Comparison of ENCODE assay signal across 8 cellular contexts in the genomic region with DNA sequence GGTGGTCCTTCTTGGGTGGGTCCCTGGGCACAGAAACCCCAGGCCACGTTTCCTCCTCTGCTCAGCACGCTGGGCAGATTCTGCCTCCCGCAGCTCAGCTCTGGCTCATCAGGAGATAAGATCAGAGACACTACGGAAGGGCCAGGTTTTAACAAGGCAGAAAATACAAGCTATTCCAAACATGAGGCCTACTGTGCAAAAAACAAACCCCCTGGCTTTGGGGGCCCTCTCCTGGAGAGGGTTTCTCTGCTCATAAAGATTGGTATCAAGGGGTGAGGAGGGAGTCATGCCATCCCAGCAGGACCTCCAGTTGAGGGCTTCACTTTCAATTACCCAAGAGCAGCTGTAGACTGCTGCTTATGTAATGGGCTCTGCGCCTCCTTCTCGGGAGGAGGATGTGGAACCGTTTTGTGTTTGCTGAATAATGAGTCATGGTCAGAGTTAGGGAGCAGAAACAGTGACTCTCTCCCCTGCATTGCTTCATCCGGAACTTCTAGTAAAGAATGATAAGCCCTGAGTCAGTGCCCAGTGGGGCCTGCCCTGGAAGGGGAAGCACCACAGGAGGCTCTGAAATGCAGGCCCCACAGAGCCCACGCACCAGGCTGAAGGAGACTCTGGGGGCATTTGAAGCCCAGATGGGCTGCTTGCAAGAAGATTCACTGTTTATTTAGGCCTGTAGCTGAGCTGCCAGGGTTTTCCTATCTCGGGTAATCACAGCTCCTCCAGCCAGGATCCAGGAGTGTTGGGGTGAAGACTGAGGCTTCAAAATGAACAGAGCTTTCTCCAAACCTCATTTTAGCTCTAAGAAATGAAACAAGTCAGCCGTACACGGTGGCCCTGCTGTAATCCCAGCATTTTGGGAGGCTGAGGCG.
A peak's percentile ranks its signal among the peaks of the same experiment; 100 is the strongest.
DNase-seq lines count a peak whose midpoint lies in the region; ATAC-seq and TF ChIP-seq lines count a peak whose summit lies in the region.

No MANE protein-coding gene starts in this region.

- no peak for TF ChIP-seq POLR2A in lower leg skin (IDR thresholded peaks at IDR 0.05)

- 25 to 27% methylated on average over 13 of the region's 13 CpGs for WGBS in lower leg skin, 2 donors

- ATAC-seq in GM19395 (IDR thresholded peaks at IDR 0.05; ENCODE audit: unreplicated experiment) (peak; percentile 93), HG03439 (IDR thresholded peaks at IDR 0.05; ENCODE audit: unreplicated experiment) (peak; percentile 97), SK-N-SH treated with all-trans-retinoic acid at 6 μM for 48 hours (peak; percentile 93)

- intact Hi-C loops in lower leg skin (cut with DNase I; ENCODE audit: low total_unique reads) = no loop called here

- peak; percentile 38 for DNase-seq in COLO829 (ENCODE audit: low spot score)
- peak; percentile 98 for DNase-seq in dedifferentiated amniotic fluid mesenchymal stem cell (ENCODE audit: extremely low spot score)
- peak; percentile 93 to 95 for DNase-seq in lower leg skin (ENCODE audit: low spot score in 2 of 2)
- DNase-seq in stimulated activated CD4-positive, alpha-beta T cell treated with anti-CD3 and anti-CD28 coated beads, Interleukin-4, amount 100 ng/mL, for 48 hours (ENCODE audit: low read depth in 2 of 2) = peak; percentile 23 to 37
- DNase-seq in DMS79 treated with DMSO at 0.1 percent for 48 hours (lab: John Stamatoyannopoulos, UW) = no peak

- TF ChIP-seq CTCF in lower leg skin (IDR thresholded peaks at IDR 0.05) = no peak

- H3K4me3 ChIP-seq in lower leg skin (ENCODE audit: low read depth, poor library complexity, severe bottlenecking) = no peak overlapping the region

TF ChIP-seq in SK-N-SH treated with all-trans-retinoic acid at 6 μM for 48 hours, 23 proteins besides CTCF, POLR2A, EP300 and RAD21:
- TF ChIP-seq TCF4 (CRISPR knock-in tag; IDR thresholded peaks at IDR 0.05; ENCODE audit: borderline replicate concordance) (no peak), TOX (CRISPR knock-in tag; IDR thresholded peaks at IDR 0.05; ENCODE audit: borderline replicate concordance) (no peak), ISL1 (CRISPR knock-in tag; IDR thresholded peaks at IDR 0.05) (peak; percentile 64), ESRRG (CRISPR knock-in tag; IDR thresholded peaks at IDR 0.05) (no peak), PPARA (CRISPR knock-in tag; IDR thresholded peaks at IDR 0.05; ENCODE audit: borderline replicate concordance) (no peak), ARNTL (CRISPR knock-in tag; IDR thresholded peaks at IDR 0.05; ENCODE audit: borderline replicate concordance, low read depth) (no peak), ZNF8 (CRISPR knock-in tag; IDR thresholded peaks at IDR 0.05) (no peak), CSDC2 (CRISPR knock-in tag; IDR thresholded peaks at IDR 0.05) (peak; percentile 38; the same call in 1 of the 2 replicates), ZC3H10 (CRISPR knock-in tag; IDR thresholded peaks at IDR 0.05) (no peak), BACH2 (CRISPR knock-in tag; IDR thresholded peaks at IDR 0.05; ENCODE audit: borderline replicate concordance) (no peak), RARB (CRISPR knock-in tag; IDR thresholded peaks at IDR 0.05) (no peak; the same call in 1 of the 2 replicates), ZNF70 (CRISPR knock-in tag; IDR thresholded peaks at IDR 0.05) (no peak)
- TF ChIP-seq, protein P1, sequence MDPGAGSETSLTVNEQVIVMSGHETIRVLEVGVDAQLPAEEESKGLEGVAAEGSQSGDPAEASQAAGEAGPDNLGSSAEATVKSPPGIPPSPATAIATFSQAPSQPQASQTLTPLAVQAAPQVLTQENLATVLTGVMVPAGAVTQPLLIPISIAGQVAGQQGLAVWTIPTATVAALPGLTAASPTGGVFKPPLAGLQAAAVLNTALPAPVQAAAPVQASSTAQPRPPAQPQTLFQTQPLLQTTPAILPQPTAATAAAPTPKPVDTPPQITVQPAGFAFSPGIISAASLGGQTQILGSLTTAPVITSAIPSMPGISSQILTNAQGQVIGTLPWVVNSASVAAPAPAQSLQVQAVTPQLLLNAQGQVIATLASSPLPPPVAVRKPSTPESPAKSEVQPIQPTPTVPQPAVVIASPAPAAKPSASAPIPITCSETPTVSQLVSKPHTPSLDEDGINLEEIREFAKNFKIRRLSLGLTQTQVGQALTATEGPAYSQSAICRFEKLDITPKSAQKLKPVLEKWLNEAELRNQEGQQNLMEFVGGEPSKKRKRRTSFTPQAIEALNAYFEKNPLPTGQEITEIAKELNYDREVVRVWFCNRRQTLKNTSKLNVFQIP (CRISPR knock-in tag; IDR thresholded peaks at IDR 0.05; ENCODE audit: borderline replicate concordance, low read depth) = no peak
- TF ChIP-seq, protein P2, sequence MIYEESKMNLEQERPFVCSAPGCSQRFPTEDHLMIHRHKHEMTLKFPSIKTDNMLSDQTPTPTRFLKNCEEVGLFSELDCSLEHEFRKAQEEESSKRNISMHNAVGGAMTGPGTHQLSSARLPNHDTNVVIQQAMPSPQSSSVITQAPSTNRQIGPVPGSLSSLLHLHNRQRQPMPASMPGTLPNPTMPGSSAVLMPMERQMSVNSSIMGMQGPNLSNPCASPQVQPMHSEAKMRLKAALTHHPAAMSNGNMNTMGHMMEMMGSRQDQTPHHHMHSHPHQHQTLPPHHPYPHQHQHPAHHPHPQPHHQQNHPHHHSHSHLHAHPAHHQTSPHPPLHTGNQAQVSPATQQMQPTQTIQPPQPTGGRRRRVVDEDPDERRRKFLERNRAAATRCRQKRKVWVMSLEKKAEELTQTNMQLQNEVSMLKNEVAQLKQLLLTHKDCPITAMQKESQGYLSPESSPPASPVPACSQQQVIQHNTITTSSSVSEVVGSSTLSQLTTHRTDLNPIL (CRISPR knock-in tag; IDR thresholded peaks at IDR 0.05; ENCODE audit: low read depth) = no peak
- TF ChIP-seq, protein P3, sequence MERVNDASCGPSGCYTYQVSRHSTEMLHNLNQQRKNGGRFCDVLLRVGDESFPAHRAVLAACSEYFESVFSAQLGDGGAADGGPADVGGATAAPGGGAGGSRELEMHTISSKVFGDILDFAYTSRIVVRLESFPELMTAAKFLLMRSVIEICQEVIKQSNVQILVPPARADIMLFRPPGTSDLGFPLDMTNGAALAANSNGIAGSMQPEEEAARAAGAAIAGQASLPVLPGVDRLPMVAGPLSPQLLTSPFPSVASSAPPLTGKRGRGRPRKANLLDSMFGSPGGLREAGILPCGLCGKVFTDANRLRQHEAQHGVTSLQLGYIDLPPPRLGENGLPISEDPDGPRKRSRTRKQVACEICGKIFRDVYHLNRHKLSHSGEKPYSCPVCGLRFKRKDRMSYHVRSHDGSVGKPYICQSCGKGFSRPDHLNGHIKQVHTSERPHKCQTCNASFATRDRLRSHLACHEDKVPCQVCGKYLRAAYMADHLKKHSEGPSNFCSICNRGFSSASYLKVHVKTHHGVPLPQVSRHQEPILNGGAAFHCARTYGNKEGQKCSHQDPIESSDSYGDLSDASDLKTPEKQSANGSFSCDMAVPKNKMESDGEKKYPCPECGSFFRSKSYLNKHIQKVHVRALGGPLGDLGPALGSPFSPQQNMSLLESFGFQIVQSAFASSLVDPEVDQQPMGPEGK (CRISPR knock-in tag; IDR thresholded peaks at IDR 0.05; ENCODE audit: borderline replicate concordance) = no peak
